Comparison of ENCODE assay signal across 8 cellular contexts in the genomic region with DNA sequence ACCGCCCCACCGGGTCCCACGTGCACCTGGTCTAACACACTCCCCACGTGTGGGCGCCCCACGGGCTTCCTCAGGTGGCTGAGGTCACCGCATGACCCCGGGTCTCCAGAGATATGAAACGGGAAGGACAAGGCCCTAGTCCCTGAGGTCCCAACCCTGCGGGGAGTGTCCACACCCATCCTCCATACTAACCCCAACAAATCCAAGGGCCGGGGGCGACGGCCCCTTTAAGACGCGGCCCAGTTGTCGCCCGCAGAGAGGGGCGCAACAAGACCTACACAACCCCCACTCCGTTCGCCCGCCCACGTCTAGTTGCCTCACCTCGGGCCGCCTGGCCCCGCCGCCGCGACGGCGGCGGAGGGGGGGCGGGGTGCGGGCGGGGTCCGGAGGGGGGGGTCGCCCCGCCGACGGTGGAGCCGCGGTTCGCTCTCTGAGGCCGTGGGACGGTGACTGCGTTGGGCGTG. TPM values are rescaled to one million over a fixed set of nuclear protein-coding genes. Genes with fewer than 3 reads are reported as not detected.
DNase-seq lines count a peak whose midpoint lies in the region; ATAC-seq and TF ChIP-seq lines count a peak whose summit lies in the region.

No MANE protein-coding gene starts in this region.

- H3K4me1 Mint-ChIP-seq in WTC11, result peaks cover 7% of the 10 kb centered on the region; the same call in 1 of the 2 replicates

- intact Hi-C loops in left colon (cut with DNase I, micrococcal nuclease), result no loop called here

- CTCF ChIA-PET in WTC11 (lab: Charles Lee), result interaction anchor here (1.0 to 1.5 kb wide), 5 partner anchors 116 to 217 kb away, joined by 3 to 9 read pairs (median 4); a partner anchor contains a TSS

- H3K4me3 Mint-ChIP-seq in WTC11, result peak overlapping the region; percentile 90

- H3K36me3 ChIP-seq in ES-I3 (ENCODE audit: insufficient read depth, low read length), result no peaks in the 10 kb centered on the region

- H3K4me1 ChIP-seq in ES-I3 (ENCODE audit: insufficient read depth, low read length), result 0 out of 2 replicates have a peak, but pooled peaks cover 3% of the 10 kb centered on the region

- no peaks in the 10 kb centered on the region for H3K9me3 Mint-ChIP-seq in WTC11

- H3K9me3 ChIP-seq in ES-I3 (ENCODE audit: control insufficient read depth, insufficient read depth, low read length), result no peaks in the 10 kb centered on the region

- DNase-seq in Kasumi-1 (lab: John Stamatoyannopoulos, UW), result peak; percentile 61 to 78
- DNase-seq in WTC11 (ENCODE audit: low spot score), result peak; percentile 52
- DNase-seq in cardiac fibroblast (ENCODE audit: low read depth in 2 of 2), result peak; percentile 35 to 67
- peak; percentile 72 to 76 for DNase-seq in left colon
- DNase-seq in stimulated activated CD4-positive, alpha-beta T cell treated with anti-CD3 and anti-CD28 coated beads, Interleukin-1b, Interleukin-23, amount 100 ng/mL, for 4 hours (ENCODE audit: low read depth in 2 of 2), result peak; percentile 74 to 75
- DNase-seq in cortex of kidney (lab: John Stamatoyannopoulos, UW), result no peak

- H3K4me3 ChIP-seq in cardiac fibroblast (replicated peaks in 1 of 2; ENCODE audit: low read depth in 2 of 2, low read length in 2 of 2), result peak overlapping the region; percentile 92 to 96

- no peak for TF ChIP-seq CTCF in WTC11 (IDR thresholded peaks at IDR 0.05)
- no peak for TF ChIP-seq CTCF in cardiac fibroblast (IDR thresholded peaks at IDR 0.05; ENCODE audit: low read depth, low read length)

- no peaks in the 10 kb centered on the region; the same call in 1 of the 2 replicates for H3K27me3 Mint-ChIP-seq in WTC11 (ENCODE audit: low read depth)

- 0 out of 2 replicates have a peak, but pooled peaks cover 6% of the 10 kb centered on the region for H3K36me3 Mint-ChIP-seq in WTC11

- POLR2A ChIA-PET in WTC11 (lab: Charles Lee), result interaction anchor here (0.6 to 1.5 kb wide), 8 partner anchors 15 to 217 kb away, joined by 3 to 7 read pairs (median 5); a partner anchor contains a TSS

- peak overlapping the region; percentile 97 for H3K9ac ChIP-seq in ES-I3 (ENCODE audit: low read depth, low read length)

- H3K27ac Mint-ChIP-seq in WTC11, result peak overlapping the region; percentile 97

- ATAC-seq in GM21786 (IDR thresholded peaks at IDR 0.05; ENCODE audit: unreplicated experiment), result peak; percentile 39
- peak; percentile 37 for ATAC-seq in WTC11
- peak; percentile 62 for ATAC-seq in left colon

TF ChIP-seq in WTC11, 78 proteins besides CTCF, POLR2A, EP300 and RAD21:
- no peak for TF ChIP-seq ETV6 (CRISPR knock-in tag; IDR thresholded peaks at IDR 0.05)
- TF ChIP-seq TEAD1 (CRISPR knock-in tag; IDR thresholded peaks at IDR 0.05), result no peak
- TF ChIP-seq, protein P1, sequence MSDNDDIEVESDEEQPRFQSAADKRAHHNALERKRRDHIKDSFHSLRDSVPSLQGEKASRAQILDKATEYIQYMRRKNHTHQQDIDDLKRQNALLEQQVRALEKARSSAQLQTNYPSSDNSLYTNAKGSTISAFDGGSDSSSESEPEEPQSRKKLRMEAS (CRISPR knock-in tag; IDR thresholded peaks at IDR 0.05), result 0 out of 2 replicates have a peak, but pooled peaks have one; percentile 14
- TF ChIP-seq ATF1 (CRISPR knock-in tag; IDR thresholded peaks at IDR 0.05), result no peak
- TF ChIP-seq, protein P2, sequence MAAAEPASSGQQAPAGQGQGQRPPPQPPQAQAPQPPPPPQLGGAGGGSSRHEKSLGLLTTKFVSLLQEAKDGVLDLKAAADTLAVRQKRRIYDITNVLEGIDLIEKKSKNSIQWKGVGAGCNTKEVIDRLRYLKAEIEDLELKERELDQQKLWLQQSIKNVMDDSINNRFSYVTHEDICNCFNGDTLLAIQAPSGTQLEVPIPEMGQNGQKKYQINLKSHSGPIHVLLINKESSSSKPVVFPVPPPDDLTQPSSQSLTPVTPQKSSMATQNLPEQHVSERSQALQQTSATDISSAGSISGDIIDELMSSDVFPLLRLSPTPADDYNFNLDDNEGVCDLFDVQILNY (CRISPR knock-in tag; IDR thresholded peaks at IDR 0.05), result 0 out of 2 replicates have a peak, but pooled peaks have one; percentile 29
TF ChIP-seq in WTC11: peak in this region for 2.

RNA-seq across cellular contexts. Expression of a gene that starts 0.4 kb away (rescaled TPM):
- total RNA-seq in WTC11 (2021) (19.5 to 20.9 TPM (median 20.6 TPM) in 3 replicates), left colon (10 to 100 TPM; 19.7 to 29.3 TPM)
